In the genomic region with DNA sequence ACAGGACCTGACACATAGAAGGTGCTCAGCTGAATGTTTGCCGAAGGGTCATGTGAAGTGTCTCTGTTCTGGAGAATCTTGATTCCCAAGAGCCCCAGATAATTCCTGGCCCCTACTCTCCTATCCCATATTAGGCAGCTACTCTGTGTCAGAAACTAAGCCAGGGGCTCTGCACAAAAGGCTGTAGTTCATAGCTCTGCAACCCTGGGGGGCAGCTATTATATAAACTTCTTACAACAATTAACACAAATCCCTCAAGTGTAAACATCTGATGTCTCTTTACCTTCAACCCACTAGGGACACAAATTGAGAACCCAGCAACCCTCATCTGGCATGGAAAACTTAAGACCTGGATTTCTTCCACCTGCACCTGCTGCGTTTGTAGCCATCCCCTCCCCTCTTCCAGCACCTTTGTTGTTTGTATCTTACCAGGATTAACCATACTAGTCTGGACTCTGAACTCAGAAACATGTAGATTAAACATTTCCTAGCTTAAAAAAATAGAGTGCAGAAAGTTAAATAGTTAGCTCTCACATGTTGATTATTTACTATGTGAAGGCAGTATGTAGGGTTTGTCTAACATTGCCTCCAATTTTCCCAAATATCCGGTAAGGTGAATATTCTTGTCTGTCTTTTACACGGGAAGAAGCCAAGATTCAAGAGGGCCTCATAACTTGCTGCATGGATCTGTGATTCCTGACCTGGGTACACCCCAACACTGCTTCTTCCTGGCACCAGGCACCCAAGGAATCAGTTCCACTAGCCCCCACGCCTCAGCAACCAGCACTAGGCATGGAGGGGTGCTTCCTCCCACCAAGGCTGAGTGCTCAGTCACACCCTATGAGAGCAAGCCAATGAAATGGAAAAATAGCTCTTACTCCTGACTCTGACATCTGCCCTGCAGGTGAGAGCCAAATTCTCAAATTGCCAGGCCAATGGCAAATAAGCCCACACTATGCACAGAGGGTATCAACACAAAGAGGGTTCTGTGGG, we compare ENCODE assay signal across 1 cellular context.
TF ChIP-seq lines count a peak whose summit lies in the region.

No MANE protein-coding gene starts in this region.

TF ChIP-seq in HepG2, 621 proteins besides CTCF, POLR2A, EP300 and RAD21 (continued from another document and continues in another):
- peak; percentile 50 for TF ChIP-seq ZEB1 (IDR thresholded peaks at IDR 0.05; ENCODE audit: insufficient replicate concordance, low read depth)
- no peak for TF ChIP-seq RBM22 (optimal IDR thresholded peaks at IDR 0.05; ENCODE audit: low read length)
- TF ChIP-seq, protein P1, sequence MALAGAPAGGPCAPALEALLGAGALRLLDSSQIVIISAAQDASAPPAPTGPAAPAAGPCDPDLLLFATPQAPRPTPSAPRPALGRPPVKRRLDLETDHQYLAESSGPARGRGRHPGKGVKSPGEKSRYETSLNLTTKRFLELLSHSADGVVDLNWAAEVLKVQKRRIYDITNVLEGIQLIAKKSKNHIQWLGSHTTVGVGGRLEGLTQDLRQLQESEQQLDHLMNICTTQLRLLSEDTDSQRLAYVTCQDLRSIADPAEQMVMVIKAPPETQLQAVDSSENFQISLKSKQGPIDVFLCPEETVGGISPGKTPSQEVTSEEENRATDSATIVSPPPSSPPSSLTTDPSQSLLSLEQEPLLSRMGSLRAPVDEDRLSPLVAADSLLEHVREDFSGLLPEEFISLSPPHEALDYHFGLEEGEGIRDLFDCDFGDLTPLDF (CRISPR knock-in tag; IDR thresholded peaks at IDR 0.05) = no peak
- no peak; the same call in 1 of the 2 replicates for TF ChIP-seq MIXL1 (CRISPR knock-in tag; IDR thresholded peaks at IDR 0.05)
- peak; percentile 67 for TF ChIP-seq SRF (IDR thresholded peaks at IDR 0.05; ENCODE audit: low read depth, low read length)
- TF ChIP-seq, protein P2, sequence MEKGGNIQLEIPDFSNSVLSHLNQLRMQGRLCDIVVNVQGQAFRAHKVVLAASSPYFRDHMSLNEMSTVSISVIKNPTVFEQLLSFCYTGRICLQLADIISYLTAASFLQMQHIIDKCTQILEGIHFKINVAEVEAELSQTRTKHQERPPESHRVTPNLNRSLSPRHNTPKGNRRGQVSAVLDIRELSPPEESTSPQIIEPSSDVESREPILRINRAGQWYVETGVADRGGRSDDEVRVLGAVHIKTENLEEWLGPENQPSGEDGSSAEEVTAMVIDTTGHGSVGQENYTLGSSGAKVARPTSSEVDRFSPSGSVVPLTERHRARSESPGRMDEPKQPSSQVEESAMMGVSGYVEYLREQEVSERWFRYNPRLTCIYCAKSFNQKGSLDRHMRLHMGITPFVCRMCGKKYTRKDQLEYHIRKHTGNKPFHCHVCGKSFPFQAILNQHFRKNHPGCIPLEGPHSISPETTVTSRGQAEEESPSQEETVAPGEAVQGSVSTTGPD (CRISPR knock-in tag; IDR thresholded peaks at IDR 0.05) = peak; percentile 53; the same call in 1 of the 2 replicates
- TF ChIP-seq ZNF768 (CRISPR knock-in tag; IDR thresholded peaks at IDR 0.05) = no peak
- TF ChIP-seq NFRKB (IDR thresholded peaks at IDR 0.05) = no peak
- TF ChIP-seq, protein P3, sequence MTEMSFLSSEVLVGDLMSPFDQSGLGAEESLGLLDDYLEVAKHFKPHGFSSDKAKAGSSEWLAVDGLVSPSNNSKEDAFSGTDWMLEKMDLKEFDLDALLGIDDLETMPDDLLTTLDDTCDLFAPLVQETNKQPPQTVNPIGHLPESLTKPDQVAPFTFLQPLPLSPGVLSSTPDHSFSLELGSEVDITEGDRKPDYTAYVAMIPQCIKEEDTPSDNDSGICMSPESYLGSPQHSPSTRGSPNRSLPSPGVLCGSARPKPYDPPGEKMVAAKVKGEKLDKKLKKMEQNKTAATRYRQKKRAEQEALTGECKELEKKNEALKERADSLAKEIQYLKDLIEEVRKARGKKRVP (CRISPR knock-in tag; IDR thresholded peaks at IDR 0.05) = no peak
- no peak for TF ChIP-seq ZSCAN30 (CRISPR knock-in tag; IDR thresholded peaks at IDR 0.05)
- no peak for TF ChIP-seq ZBTB7A (CRISPR knock-in tag; IDR thresholded peaks at IDR 0.05)
- no peak for TF ChIP-seq ZNF383 (CRISPR knock-in tag; IDR thresholded peaks at IDR 0.05; ENCODE audit: borderline replicate concordance)
- TF ChIP-seq, protein P4, sequence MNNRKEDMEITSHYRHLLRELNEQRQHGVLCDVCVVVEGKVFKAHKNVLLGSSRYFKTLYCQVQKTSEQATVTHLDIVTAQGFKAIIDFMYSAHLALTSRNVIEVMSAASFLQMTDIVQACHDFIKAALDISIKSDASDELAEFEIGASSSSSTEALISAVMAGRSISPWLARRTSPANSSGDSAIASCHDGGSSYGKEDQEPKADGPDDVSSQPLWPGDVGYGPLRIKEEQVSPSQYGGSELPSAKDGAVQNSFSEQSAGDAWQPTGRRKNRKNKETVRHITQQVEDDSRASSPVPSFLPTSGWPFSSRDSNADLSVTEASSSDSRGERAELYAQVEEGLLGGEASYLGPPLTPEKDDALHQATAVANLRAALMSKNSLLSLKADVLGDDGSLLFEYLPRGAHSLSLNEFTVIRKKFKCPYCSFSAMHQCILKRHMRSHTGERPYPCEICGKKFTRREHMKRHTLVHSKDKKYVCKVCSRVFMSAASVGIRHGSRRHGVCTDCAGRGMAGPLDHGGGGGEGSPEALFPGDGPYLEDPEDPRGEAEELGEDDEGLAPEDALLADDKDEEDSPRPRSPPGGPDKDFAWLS (CRISPR knock-in tag; IDR thresholded peaks at IDR 0.05; ENCODE audit: borderline replicate concordance) = no peak
- no peak for TF ChIP-seq TEAD3 (CRISPR knock-in tag; optimal IDR thresholded peaks at IDR 0.05; ENCODE audit: borderline replicate concordance)
- TF ChIP-seq LCORL (IDR thresholded peaks at IDR 0.05) = no peak
- TF ChIP-seq LCORL (CRISPR knock-in tag; IDR thresholded peaks at IDR 0.05) = 0 out of 2 replicates have a peak, but pooled peaks have one; percentile 6
- TF ChIP-seq SRSF4 (IDR thresholded peaks at IDR 0.05; ENCODE audit: low read depth, low read length, poor library complexity, severe bottlenecking) = no peak
- TF ChIP-seq, protein P5, sequence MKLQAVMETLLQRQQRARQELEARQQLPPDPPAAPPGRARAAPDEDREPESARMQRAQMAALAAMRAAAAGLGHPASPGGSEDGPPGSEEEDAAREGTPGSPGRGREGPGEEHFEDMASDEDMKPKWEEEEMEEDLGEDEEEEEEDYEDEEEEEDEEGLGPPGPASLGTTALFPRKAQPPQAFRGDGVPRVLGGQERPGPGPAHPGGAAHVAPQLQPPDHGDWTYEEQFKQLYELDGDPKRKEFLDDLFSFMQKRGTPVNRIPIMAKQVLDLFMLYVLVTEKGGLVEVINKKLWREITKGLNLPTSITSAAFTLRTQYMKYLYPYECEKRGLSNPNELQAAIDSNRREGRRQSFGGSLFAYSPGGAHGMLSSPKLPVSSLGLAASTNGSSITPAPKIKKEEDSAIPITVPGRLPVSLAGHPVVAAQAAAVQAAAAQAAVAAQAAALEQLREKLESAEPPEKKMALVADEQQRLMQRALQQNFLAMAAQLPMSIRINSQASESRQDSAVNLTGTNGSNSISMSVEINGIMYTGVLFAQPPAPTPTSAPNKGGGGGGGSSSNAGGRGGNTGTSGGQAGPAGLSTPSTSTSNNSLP (IDR thresholded peaks at IDR 0.05; ENCODE audit: low read depth, low read length) = no peak
- TF ChIP-seq, protein P6, sequence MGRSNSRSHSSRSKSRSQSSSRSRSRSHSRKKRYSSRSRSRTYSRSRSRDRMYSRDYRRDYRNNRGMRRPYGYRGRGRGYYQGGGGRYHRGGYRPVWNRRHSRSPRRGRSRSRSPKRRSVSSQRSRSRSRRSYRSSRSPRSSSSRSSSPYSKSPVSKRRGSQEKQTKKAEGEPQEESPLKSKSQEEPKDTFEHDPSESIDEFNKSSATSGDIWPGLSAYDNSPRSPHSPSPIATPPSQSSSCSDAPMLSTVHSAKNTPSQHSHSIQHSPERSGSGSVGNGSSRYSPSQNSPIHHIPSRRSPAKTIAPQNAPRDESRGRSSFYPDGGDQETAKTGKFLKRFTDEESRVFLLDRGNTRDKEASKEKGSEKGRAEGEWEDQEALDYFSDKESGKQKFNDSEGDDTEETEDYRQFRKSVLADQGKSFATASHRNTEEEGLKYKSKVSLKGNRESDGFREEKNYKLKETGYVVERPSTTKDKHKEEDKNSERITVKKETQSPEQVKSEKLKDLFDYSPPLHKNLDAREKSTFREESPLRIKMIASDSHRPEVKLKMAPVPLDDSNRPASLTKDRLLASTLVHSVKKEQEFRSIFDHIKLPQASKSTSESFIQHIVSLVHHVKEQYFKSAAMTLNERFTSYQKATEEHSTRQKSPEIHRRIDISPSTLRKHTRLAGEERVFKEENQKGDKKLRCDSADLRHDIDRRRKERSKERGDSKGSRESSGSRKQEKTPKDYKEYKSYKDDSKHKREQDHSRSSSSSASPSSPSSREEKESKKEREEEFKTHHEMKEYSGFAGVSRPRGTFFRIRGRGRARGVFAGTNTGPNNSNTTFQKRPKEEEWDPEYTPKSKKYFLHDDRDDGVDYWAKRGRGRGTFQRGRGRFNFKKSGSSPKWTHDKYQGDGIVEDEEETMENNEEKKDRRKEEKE (IDR thresholded peaks at IDR 0.05) = no peak
- TF ChIP-seq CCAR2 (optimal IDR thresholded peaks at IDR 0.05; ENCODE audit: low read depth, low read length) = no peak
- TF ChIP-seq SALL1 (CRISPR knock-in tag; IDR thresholded peaks at IDR 0.05) = peak; percentile 62
- TF ChIP-seq ZNF205 (CRISPR knock-in tag; IDR thresholded peaks at IDR 0.05) = peak; percentile 82
- TF ChIP-seq, protein P7, sequence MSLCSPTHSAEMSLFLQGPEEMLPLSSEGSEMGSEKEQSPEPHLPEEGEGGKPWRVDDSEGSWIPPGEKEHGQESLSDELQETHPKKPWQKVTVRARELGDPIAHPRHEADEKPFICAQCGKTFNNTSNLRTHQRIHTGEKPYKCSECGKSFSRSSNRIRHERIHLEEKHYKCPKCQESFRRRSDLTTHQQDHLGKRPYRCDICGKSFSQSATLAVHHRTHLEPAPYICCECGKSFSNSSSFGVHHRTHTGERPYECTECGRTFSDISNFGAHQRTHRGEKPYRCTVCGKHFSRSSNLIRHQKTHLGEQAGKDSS (CRISPR knock-in tag; IDR thresholded peaks at IDR 0.05; ENCODE audit: borderline replicate concordance, low read depth) = peak; percentile 54; the same call in 1 of the 2 replicates
- TF ChIP-seq EHMT2 (IDR thresholded peaks at IDR 0.05; ENCODE audit: borderline replicate concordance, low read depth, low read length) = no peak
- no peak for TF ChIP-seq FOXP1 (IDR thresholded peaks at IDR 0.05)
- peak; percentile 61; the same call in 1 of the 2 replicates for TF ChIP-seq FOXP1 (CRISPR knock-in tag; IDR thresholded peaks at IDR 0.05)
- no peak for TF ChIP-seq FOXC1 (CRISPR knock-in tag; IDR thresholded peaks at IDR 0.05; ENCODE audit: borderline replicate concordance)
- TF ChIP-seq ZNF569 (CRISPR knock-in tag; IDR thresholded peaks at IDR 0.05; ENCODE audit: borderline replicate concordance) = no peak
- TF ChIP-seq IRX3 (CRISPR knock-in tag; IDR thresholded peaks at IDR 0.05; ENCODE audit: borderline replicate concordance, low read depth) = no peak
- no peak for TF ChIP-seq ZNF329 (CRISPR knock-in tag; IDR thresholded peaks at IDR 0.05; ENCODE audit: low read depth)
- TF ChIP-seq NCOA2 (CRISPR knock-in tag; IDR thresholded peaks at IDR 0.05) = peak; percentile 64; the same call in 1 of the 2 replicates
- no peak for TF ChIP-seq KLF6 (CRISPR knock-in tag; IDR thresholded peaks at IDR 0.05)
- TF ChIP-seq SMAD3 (CRISPR knock-in tag; IDR thresholded peaks at IDR 0.05) = no peak
- 0 out of 2 replicates have a peak, but pooled peaks have one; percentile 53 for TF ChIP-seq ZNF761 (CRISPR knock-in tag; conservative IDR thresholded peaks at IDR 0.05)
- no peak for TF ChIP-seq PPARG (CRISPR knock-in tag; conservative IDR thresholded peaks at IDR 0.05)
- no peak for TF ChIP-seq CHCHD3 (CRISPR knock-in tag; IDR thresholded peaks at IDR 0.05)
- TF ChIP-seq ZNF44 (CRISPR knock-in tag; IDR thresholded peaks at IDR 0.05) = no peak
- TF ChIP-seq, protein P8, sequence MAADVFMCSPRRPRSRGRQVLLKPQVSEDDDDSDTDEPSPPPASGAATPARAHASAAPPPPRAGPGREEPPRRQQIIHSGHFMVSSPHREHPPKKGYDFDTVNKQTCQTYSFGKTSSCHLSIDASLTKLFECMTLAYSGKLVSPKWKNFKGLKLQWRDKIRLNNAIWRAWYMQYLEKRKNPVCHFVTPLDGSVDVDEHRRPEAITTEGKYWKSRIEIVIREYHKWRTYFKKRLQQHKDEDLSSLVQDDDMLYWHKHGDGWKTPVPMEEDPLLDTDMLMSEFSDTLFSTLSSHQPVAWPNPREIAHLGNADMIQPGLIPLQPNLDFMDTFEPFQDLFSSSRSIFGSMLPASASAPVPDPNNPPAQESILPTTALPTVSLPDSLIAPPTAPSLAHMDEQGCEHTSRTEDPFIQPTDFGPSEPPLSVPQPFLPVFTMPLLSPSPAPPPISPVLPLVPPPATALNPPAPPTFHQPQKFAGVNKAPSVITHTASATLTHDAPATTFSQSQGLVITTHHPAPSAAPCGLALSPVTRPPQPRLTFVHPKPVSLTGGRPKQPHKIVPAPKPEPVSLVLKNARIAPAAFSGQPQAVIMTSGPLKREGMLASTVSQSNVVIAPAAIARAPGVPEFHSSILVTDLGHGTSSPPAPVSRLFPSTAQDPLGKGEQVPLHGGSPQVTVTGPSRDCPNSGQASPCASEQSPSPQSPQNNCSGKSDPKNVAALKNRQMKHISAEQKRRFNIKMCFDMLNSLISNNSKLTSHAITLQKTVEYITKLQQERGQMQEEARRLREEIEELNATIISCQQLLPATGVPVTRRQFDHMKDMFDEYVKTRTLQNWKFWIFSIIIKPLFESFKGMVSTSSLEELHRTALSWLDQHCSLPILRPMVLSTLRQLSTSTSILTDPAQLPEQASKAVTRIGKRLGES (CRISPR knock-in tag; IDR thresholded peaks at IDR 0.05; ENCODE audit: borderline replicate concordance) = no peak
- TF ChIP-seq ZNF101 (CRISPR knock-in tag; IDR thresholded peaks at IDR 0.05; ENCODE audit: borderline replicate concordance, low read depth) = no peak
- TF ChIP-seq CENPX (CRISPR knock-in tag; IDR thresholded peaks at IDR 0.05) = no peak
- no peak for TF ChIP-seq ELF4 (CRISPR knock-in tag; IDR thresholded peaks at IDR 0.05; ENCODE audit: borderline replicate concordance)
- no peak for TF ChIP-seq ZNF333 (CRISPR knock-in tag; IDR thresholded peaks at IDR 0.05; ENCODE audit: borderline replicate concordance)
- TF ChIP-seq, protein P9, sequence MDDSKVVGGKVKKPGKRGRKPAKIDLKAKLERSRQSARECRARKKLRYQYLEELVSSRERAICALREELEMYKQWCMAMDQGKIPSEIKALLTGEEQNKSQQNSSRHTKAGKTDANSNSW (CRISPR knock-in tag; IDR thresholded peaks at IDR 0.05; ENCODE audit: borderline replicate concordance) = no peak
- no peak for TF ChIP-seq POLR2G (IDR thresholded peaks at IDR 0.05; ENCODE audit: low read depth, low read length)
- no peak for TF ChIP-seq ZBTB3 (CRISPR knock-in tag; IDR thresholded peaks at IDR 0.05; ENCODE audit: borderline replicate concordance, low read depth)
